1 cellular context compared by ENCODE assay signal in genomic region chr11:71453021-71453910, GRCh38.
TF ChIP-seq lines count a peak whose summit lies in the region.

NADSYN1 (plus strand) TSS chr11:71453203; CDS start chr11:71453297, 94 bp downstream.

TF ChIP-seq in A549, 52 proteins besides CTCF, POLR2A, EP300 and RAD21 (continued from another document):
- TF ChIP-seq RARB (CRISPR knock-in tag; IDR thresholded peaks at IDR 0.05) (no peak), HOXA7 (CRISPR knock-in tag; IDR thresholded peaks at IDR 0.05) (no peak)
TF ChIP-seq in A549: peak in this region for 5.
